Comparison of ENCODE assay signal across 14 cellular contexts in genomic region chr5:39079147-39079546, GRCh38. TPM values are rescaled to one million over a fixed set of nuclear protein-coding genes. Genes with fewer than 3 reads are reported as not detected.
DNase-seq lines count a peak whose midpoint lies in the region; ATAC-seq, FAIRE-seq and TF ChIP-seq lines count a peak whose summit lies in the region.
"Had no signal": no experiment of that assay in that cellular context is flagged by ENCODE, and none has a peak within 500 bp of the region (broad histone marks: within the 10 kb centered on the region; RNA-seq: fewer than 3 reads in every experiment).

No MANE protein-coding gene starts in this region.

- H3K9me3 ChIP-seq in HEK293 (ENCODE audit: control insufficient read depth, insufficient read depth, low read depth, low read length) (no peaks in the 10 kb centered on the region), endocrine pancreas (ENCODE audit: control insufficient read depth, low read length) (no peaks in the 10 kb centered on the region), osteoblast (ENCODE audit: low read depth, low read length) (no peaks in the 10 kb centered on the region)
- no peaks in the 10 kb centered on the region for H3K9me3 ChIP-seq in CD8-positive, alpha-beta memory T cell (ENCODE audit: low read length)
- H3K9me3 ChIP-seq: BLaER1, HAP-1 had no signal

- H3K36me3 ChIP-seq in HEK293 (ENCODE audit: control insufficient read depth in 2 of 2, insufficient read depth in 1 of 2, low read length in 2 of 2) = no peaks in the 10 kb centered on the region
- H3K36me3 ChIP-seq in endocrine pancreas (ENCODE audit: control insufficient read depth, insufficient read depth, low read length) = no peaks in the 10 kb centered on the region
- no peaks in the 10 kb centered on the region for H3K36me3 ChIP-seq in osteoblast (ENCODE audit: insufficient read depth, low read length)
- H3K36me3 ChIP-seq in CD8-positive, alpha-beta memory T cell (ENCODE audit: insufficient read depth, low read length) = no peaks in the 10 kb centered on the region
- H3K36me3 ChIP-seq: BLaER1, HAP-1 had no signal

- H3K4me1 ChIP-seq in HEK293 (ENCODE audit: control insufficient read depth, insufficient read depth, low read length) (peaks cover 8% of the 10 kb centered on the region; the same call in 1 of the 2 replicates), endocrine pancreas (ENCODE audit: control insufficient read depth, insufficient read depth, low read length) (peaks cover 15% of the 10 kb centered on the region), osteoblast (ENCODE audit: insufficient read depth, low read length) (peaks cover 15% of the 10 kb centered on the region)
- peaks cover 5% of the 10 kb centered on the region for H3K4me1 ChIP-seq in CD8-positive, alpha-beta memory T cell (ENCODE audit: insufficient read depth, low read length)
- H3K4me1 ChIP-seq: HAP-1 had no signal

- ATAC-seq in HG03139 (IDR thresholded peaks at IDR 0.05; ENCODE audit: unreplicated experiment) = no peak

- no peak overlapping the region for H2AFZ ChIP-seq in osteoblast (ENCODE audit: low read length)

- CTCF ChIA-PET in HEK293 (lab: Yijun Ruan, JAX) = interaction anchor here (0.6 to 3.8 kb wide), 9 partner anchors 11 to 659 kb away, joined by 3 to 46 read pairs (median 11); no protein-coding TSS in a partner anchor
- CTCF ChIA-PET in CD8-positive, alpha-beta memory T cell (lab: Charles Lee) = interaction anchor here (0.9 to 1.8 kb wide), 3 partner anchors 22 to 139 kb away, joined by 4 to 5 read pairs (median 4); no protein-coding TSS in a partner anchor

- H3K27ac ChIP-seq in HEK293 (ENCODE audit: extremely low read depth, low read depth, low read length) (no peak overlapping the region), osteoblast (ENCODE audit: low read depth, low read length) (no peak overlapping the region)
- no peak overlapping the region for H3K27ac ChIP-seq in CD8-positive, alpha-beta memory T cell (ENCODE audit: low read depth, low read length)
- H3K27ac ChIP-seq: BLaER1 had no signal

- peaks cover 10 to 28% (median 18%) of the 10 kb centered on the region in 3 donors for H3K4me1 Mint-ChIP-seq in CD8-positive, alpha-beta memory T cell

- POLR2A ChIA-PET in HEK293 (lab: Yijun Ruan, JAX) = no interaction called here
- POLR2A ChIA-PET in CD8-positive, alpha-beta memory T cell (lab: Charles Lee) = interaction anchor here (0.6 to 0.8 kb wide), 2 partner anchors 75 to 138 kb away, joined by 4 to 5 read pairs; no protein-coding TSS in a partner anchor

- no peaks in the 10 kb centered on the region for H4K20me1 ChIP-seq in osteoblast (ENCODE audit: insufficient read depth, low read length)
- H4K20me1 ChIP-seq: BLaER1 had no signal

- no peak for TF ChIP-seq CTCF in HEK293 (tag by site-specific recombination; IDR thresholded peaks at IDR 0.05)
- no peak for TF ChIP-seq CTCF in osteoblast (IDR thresholded peaks at IDR 0.05; ENCODE audit: extremely low read depth, low read depth, low read length)

- H3K27ac Mint-ChIP-seq in CD8-positive, alpha-beta memory T cell = no peak overlapping the region

- no peak overlapping the region for H3K4me3 ChIP-seq in HEK293 (ENCODE audit: low read depth, low read length)
- H3K4me3 ChIP-seq in endocrine pancreas (ENCODE audit: control insufficient read depth, insufficient read depth, low read length) = peak overlapping the region; percentile 47
- no peak overlapping the region for H3K4me3 ChIP-seq in osteoblast (ENCODE audit: insufficient read depth, low read length)
- H3K4me3 ChIP-seq in CD8-positive, alpha-beta memory T cell (ENCODE audit: low read length) = no peak overlapping the region
- H3K4me3 ChIP-seq: BLaER1, HAP-1 had no signal

- DNase-seq in osteoblast (ENCODE audit: insufficient read length, low spot score, missing footprints) = peak; percentile 29
- DNase-seq in GM12892 (ENCODE audit: insufficient read length) = no peak
- DNase-seq in CD8-positive, alpha-beta memory T cell = no peak
- DNase-seq in HK-2 (ENCODE audit: unreplicated experiment) = no peak
- DNase-seq: AML-193, DMS53, GF-D8, IMR-90 had no signal

- H3K79me2 ChIP-seq in osteoblast (ENCODE audit: insufficient read depth, low read length) = peaks cover 6% of the 10 kb centered on the region

- H3K9me3 Mint-ChIP-seq in CD8-positive, alpha-beta memory T cell = peaks cover 0 to 17% (median 9%) of the 10 kb centered on the region in 5 donors

- H3K4me3 Mint-ChIP-seq in CD8-positive, alpha-beta memory T cell = no peak overlapping the region

- H3K27me3 Mint-ChIP-seq in CD8-positive, alpha-beta memory T cell = peaks cover 55 to 67% of the 10 kb centered on the region in 2 donors

- no peak overlapping the region for H3K4me2 ChIP-seq in osteoblast (ENCODE audit: insufficient read depth, low read length)
- H3K4me2 ChIP-seq: BLaER1 had no signal

- TF ChIP-seq POLR2A in GM12892 (IDR thresholded peaks at IDR 0.05; ENCODE audit: low read depth, low read length) = no peak

- peaks cover 0 to 4% (median 2%) of the 10 kb centered on the region in 3 donors for H3K36me3 Mint-ChIP-seq in CD8-positive, alpha-beta memory T cell

- H3K27me3 ChIP-seq in endocrine pancreas (ENCODE audit: control insufficient read depth, insufficient read depth, low read length) (no peaks in the 10 kb centered on the region), osteoblast (ENCODE audit: insufficient read depth, low read length) (peaks cover 10% of the 10 kb centered on the region)
- H3K27me3 ChIP-seq in CD8-positive, alpha-beta memory T cell (ENCODE audit: insufficient read depth, low read length, poor library complexity, severe bottlenecking) = peaks cover 30% of the 10 kb centered on the region
- H3K27me3 ChIP-seq: BLaER1 had no signal

- H3K9ac ChIP-seq in endocrine pancreas (ENCODE audit: control insufficient read depth, insufficient read depth, low read length) = no peak overlapping the region
- H3K9ac ChIP-seq: BLaER1 had no signal

- FAIRE-seq in GM12892 (lab: Jason Lieb, UNC) = no peak
- FAIRE-seq: H1 had no signal

TF ChIP-seq in HEK293, 187 proteins besides CTCF, POLR2A, EP300 and RAD21:
- TF ChIP-seq ZNF670 (tag by site-specific recombination; IDR thresholded peaks at IDR 0.05; ENCODE audit: low read depth) = no peak
- 0 out of 2 replicates have a peak, but pooled peaks have one; percentile 22 for TF ChIP-seq KLF9 (tag by site-specific recombination; IDR thresholded peaks at IDR 0.05; ENCODE audit: low read depth)
TF ChIP-seq in HEK293: peak in this region for 1.

RNA-seq across cellular contexts. Expression of gene RICTOR, which starts 4.9 kb away (rescaled TPM):
- total RNA-seq in osteoblast = 46.7 and 50.7 TPM in 2 replicates
- 10.3 TPM for polyA plus RNA-seq in GM12892 (2012; ENCODE audit: missing spikeins)
- total RNA-seq in CD8-positive, alpha-beta memory T cell = 10 to 100 TPM; 32.0 to 32.9 TPM
- 12.1 TPM for polyA plus RNA-seq in CD8-positive, alpha-beta memory T cell
